Comparison of ENCODE assay signal across 9 cellular contexts in genomic region chr2:26770986-26771586, GRCh38. TPM values are rescaled to one million over a fixed set of nuclear protein-coding genes. Genes with fewer than 3 reads are reported as not detected.
A peak's percentile ranks its signal among the peaks of the same experiment; 100 is the strongest.
DNase-seq lines count a peak whose midpoint lies in the region; ATAC-seq, FAIRE-seq and TF ChIP-seq lines count a peak whose summit lies in the region.
"Had no signal": no experiment of that assay in that cellular context is flagged by ENCODE, and none has a peak within 500 bp of the region (broad histone marks: within the 10 kb centered on the region; RNA-seq: fewer than 3 reads in every experiment).

No MANE protein-coding gene starts in this region.

- DNase-seq in AG20443 (ENCODE audit: low spot score) (peak; percentile 65), HFF-Myc (ENCODE audit: extremely low read depth, low read depth) (no peak), fibroblast of the aortic adventitia (ENCODE audit: low read depth) (peak; percentile 96), pancreas (peak in 5 of 6 donors; percentile 60 to 87 (median 69)), NCI-H2227 treated with DMSO at 0.1 percent for 48 hours (lab: John Stamatoyannopoulos, UW) (no peak)
- peak; percentile 25 to 42 for DNase-seq in activated CD4-positive, alpha-beta T cell treated with anti-CD3 and anti-CD28 coated beads, Interleukin-2, amount 50 U/mL, for 48 hours

- no peak overlapping the region for H3K4me3 ChIP-seq in HFF-Myc (replicated peaks; ENCODE audit: low read depth, low read length)
- H3K4me3 ChIP-seq in fibroblast of the aortic adventitia (ENCODE audit: low read depth, low read length) = no peak overlapping the region
- no peak overlapping the region for H3K4me3 ChIP-seq in pancreas

- H3K9me3 ChIP-seq in pancreas = no peaks in the 10 kb centered on the region

- peak; percentile 53 for TF ChIP-seq CTCF in HFF-Myc (IDR thresholded peaks at IDR 0.05; ENCODE audit: low read depth, low read length, missing control alignments)
- TF ChIP-seq CTCF in fibroblast of the aortic adventitia (IDR thresholded peaks at IDR 0.05; ENCODE audit: insufficient read depth, low read length) = peak; percentile 33
- TF ChIP-seq CTCF in pancreas (IDR thresholded peaks at IDR 0.05) = peak in 1 of 4 donors; percentile 15

- ATAC-seq in pancreas (peak; percentile 29 to 71 (median 52)), GM18873 (IDR thresholded peaks at IDR 0.05; ENCODE audit: low FRiP score, unreplicated experiment) (no peak), GM19397 (IDR thresholded peaks at IDR 0.05; ENCODE audit: unreplicated experiment) (no peak)

- H3K4me1 ChIP-seq in pancreas = peaks cover 19 to 27% (median 23%) of the 10 kb centered on the region in 3 donors

- H3K27ac ChIP-seq in pancreas = peak overlapping the region in 2 of 4 donors; percentile 64 to 72
- H3K27ac ChIP-seq: HL-60 had no signal

- no peak for FAIRE-seq in pancreas (lab: Jason Lieb, UNC)

- H3K27me3 ChIP-seq in pancreas = no peaks in the 10 kb centered on the region

- intact Hi-C loops in pancreas (cut with DNase I) = no loop called here

- peaks cover 0 to 9% (median 7%) of the 10 kb centered on the region in 3 donors for H3K36me3 ChIP-seq in pancreas

- WGBS in pancreas, 2 donors = 71 to 73% methylated on average over 6 of the region's 6 CpGs

RNA-seq across cellular contexts. Expression of gene SLC35F6, which starts 7.0 kb away (rescaled TPM):
- 16.7 and 80.8 TPM in 2 replicates for total RNA-seq in fibroblast of the aortic adventitia (ENCODE audit: low replicate concordance)
- 10 to 100 TPM; 10.1 to 21.9 (median 12.1) TPM for total RNA-seq in pancreas
- 1 to 10 TPM; 9.3 to 9.9 TPM for polyA plus RNA-seq in pancreas

RNA-seq across cellular contexts. Expression of gene CENPA, which starts 14.8 kb away (rescaled TPM):
- total RNA-seq in fibroblast of the aortic adventitia (ENCODE audit: low replicate concordance) = 9.2 TPM in 1 of 2 replicates, not detected in the other
- 1 to 10 TPM in 1 of 6 donors, under 1 TPM in 2, not detected in 3; 0.47 to 1.2 (median 0.49) TPM for total RNA-seq in pancreas
- under 1 TPM; 0.14 to 0.23 TPM for polyA plus RNA-seq in pancreas

Comparison
In these comparisons a context has a peak if more than half of its experiments do, and no peak if none do; other contexts are left out.
1. DNase-seq: peak in AG20443 (single experiment), activated CD4-positive, alpha-beta T cell treated with anti-CD3 and anti-CD28 coated beads, Interleukin-2, amount 50 U/mL, for 48 hours (2 of 2), fibroblast of the aortic adventitia (single experiment) and pancreas (5 of 6); none in HFF-Myc (single experiment) and NCI-H2227 treated with DMSO at 0.1 percent for 48 hours (single experiment).
2. ATAC-seq: peak in pancreas (4 of 4); none in GM18873 (single experiment) and GM19397 (single experiment).